1 cellular context compared by ENCODE assay signal in the genomic region with DNA sequence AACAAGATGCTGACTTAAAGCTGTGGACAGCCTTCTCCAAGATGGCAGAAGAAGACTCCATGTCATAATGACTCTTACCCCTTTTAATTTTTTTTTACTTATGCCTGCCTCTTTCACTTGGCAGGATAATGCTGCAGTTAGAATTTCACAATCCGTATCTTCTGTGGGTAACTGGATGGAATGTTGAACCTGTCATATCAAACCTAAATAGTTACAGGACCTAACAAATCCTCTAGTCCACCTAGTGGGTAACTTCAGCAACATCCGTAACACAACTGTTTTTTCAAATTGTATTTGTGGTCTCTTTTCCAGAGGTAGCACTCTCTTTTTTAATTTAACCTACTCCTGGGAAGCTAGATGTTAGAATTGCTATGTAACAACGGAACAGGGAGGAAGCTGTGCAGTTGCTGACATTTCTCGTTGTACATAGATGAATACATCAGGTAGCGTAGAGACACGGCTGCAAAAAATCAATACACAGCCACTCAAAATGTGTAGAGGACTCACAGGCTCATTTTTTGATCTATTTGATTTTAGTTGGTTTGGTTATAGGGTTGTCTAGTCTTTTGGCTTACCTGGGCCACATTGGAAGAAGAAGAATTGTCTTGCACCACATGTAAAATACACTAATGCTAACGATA.
TF ChIP-seq lines count a peak whose summit lies in the region.

No MANE protein-coding gene starts in this region.

TF ChIP-seq in WTC11, 78 proteins besides CTCF, POLR2A, EP300 and RAD21 (continued from another document):
- TF ChIP-seq, protein P1, sequence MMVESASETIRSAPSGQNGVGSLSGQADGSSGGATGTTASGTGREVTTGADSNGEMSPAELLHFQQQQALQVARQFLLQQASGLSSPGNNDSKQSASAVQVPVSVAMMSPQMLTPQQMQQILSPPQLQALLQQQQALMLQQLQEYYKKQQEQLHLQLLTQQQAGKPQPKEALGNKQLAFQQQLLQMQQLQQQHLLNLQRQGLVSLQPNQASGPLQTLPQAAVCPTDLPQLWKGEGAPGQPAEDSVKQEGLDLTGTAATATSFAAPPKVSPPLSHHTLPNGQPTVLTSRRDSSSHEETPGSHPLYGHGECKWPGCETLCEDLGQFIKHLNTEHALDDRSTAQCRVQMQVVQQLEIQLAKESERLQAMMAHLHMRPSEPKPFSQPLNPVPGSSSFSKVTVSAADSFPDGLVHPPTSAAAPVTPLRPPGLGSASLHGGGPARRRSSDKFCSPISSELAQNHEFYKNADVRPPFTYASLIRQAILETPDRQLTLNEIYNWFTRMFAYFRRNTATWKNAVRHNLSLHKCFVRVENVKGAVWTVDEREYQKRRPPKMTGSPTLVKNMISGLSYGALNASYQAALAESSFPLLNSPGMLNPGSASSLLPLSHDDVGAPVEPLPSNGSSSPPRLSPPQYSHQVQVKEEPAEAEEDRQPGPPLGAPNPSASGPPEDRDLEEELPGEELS (CRISPR knock-in tag; IDR thresholded peaks at IDR 0.05), result no peak
- TF ChIP-seq, protein P2, sequence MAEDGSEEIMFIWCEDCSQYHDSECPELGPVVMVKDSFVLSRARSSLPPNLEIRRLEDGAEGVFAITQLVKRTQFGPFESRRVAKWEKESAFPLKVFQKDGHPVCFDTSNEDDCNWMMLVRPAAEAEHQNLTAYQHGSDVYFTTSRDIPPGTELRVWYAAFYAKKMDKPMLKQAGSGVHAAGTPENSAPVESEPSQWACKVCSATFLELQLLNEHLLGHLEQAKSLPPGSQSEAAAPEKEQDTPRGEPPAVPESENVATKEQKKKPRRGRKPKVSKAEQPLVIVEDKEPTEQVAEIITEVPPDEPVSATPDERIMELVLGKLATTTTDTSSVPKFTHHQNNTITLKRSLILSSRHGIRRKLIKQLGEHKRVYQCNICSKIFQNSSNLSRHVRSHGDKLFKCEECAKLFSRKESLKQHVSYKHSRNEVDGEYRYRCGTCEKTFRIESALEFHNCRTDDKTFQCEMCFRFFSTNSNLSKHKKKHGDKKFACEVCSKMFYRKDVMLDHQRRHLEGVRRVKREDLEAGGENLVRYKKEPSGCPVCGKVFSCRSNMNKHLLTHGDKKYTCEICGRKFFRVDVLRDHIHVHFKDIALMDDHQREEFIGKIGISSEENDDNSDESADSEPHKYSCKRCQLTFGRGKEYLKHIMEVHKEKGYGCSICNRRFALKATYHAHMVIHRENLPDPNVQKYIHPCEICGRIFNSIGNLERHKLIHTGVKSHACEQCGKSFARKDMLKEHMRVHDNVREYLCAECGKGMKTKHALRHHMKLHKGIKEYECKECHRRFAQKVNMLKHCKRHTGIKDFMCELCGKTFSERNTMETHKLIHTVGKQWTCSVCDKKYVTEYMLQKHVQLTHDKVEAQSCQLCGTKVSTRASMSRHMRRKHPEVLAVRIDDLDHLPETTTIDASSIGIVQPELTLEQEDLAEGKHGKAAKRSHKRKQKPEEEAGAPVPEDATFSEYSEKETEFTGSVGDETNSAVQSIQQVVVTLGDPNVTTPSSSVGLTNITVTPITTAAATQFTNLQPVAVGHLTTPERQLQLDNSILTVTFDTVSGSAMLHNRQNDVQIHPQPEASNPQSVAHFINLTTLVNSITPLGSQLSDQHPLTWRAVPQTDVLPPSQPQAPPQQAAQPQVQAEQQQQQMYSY (CRISPR knock-in tag; IDR thresholded peaks at IDR 0.05), result no peak
- TF ChIP-seq, protein P3, sequence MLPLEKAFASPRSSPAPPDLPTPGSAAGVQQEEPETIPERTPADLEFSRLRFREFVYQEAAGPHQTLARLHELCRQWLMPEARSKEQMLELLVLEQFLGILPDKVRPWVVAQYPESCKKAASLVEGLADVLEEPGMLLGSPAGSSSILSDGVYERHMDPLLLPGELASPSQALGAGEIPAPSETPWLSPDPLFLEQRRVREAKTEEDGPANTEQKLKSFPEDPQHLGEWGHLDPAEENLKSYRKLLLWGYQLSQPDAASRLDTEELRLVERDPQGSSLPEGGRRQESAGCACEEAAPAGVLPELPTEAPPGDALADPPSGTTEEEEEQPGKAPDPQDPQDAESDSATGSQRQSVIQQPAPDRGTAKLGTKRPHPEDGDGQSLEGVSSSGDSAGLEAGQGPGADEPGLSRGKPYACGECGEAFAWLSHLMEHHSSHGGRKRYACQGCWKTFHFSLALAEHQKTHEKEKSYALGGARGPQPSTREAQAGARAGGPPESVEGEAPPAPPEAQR (CRISPR knock-in tag; IDR thresholded peaks at IDR 0.05), result no peak
- TF ChIP-seq, protein P4, sequence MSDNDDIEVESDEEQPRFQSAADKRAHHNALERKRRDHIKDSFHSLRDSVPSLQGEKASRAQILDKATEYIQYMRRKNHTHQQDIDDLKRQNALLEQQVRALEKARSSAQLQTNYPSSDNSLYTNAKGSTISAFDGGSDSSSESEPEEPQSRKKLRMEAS (CRISPR knock-in tag; IDR thresholded peaks at IDR 0.05), result no peak
- TF ChIP-seq, protein P5, sequence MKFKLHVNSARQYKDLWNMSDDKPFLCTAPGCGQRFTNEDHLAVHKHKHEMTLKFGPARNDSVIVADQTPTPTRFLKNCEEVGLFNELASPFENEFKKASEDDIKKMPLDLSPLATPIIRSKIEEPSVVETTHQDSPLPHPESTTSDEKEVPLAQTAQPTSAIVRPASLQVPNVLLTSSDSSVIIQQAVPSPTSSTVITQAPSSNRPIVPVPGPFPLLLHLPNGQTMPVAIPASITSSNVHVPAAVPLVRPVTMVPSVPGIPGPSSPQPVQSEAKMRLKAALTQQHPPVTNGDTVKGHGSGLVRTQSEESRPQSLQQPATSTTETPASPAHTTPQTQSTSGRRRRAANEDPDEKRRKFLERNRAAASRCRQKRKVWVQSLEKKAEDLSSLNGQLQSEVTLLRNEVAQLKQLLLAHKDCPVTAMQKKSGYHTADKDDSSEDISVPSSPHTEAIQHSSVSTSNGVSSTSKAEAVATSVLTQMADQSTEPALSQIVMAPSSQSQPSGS (CRISPR knock-in tag; IDR thresholded peaks at IDR 0.05; ENCODE audit: borderline replicate concordance, low read depth), result no peak
- TF ChIP-seq ZNF263 (CRISPR knock-in tag; IDR thresholded peaks at IDR 0.05; ENCODE audit: low read depth) (no peak), NFYB (CRISPR knock-in tag; conservative IDR thresholded peaks at IDR 0.05; ENCODE audit: low read depth) (no peak), ZNF138 (CRISPR knock-in tag; conservative IDR thresholded peaks at IDR 0.05) (no peak), NR1H2 (CRISPR knock-in tag; IDR thresholded peaks at IDR 0.05) (no peak), ZNF396 (CRISPR knock-in tag; IDR thresholded peaks at IDR 0.05; ENCODE audit: borderline replicate concordance) (no peak), NR2C2 (CRISPR knock-in tag; IDR thresholded peaks at IDR 0.05) (no peak)
- TF ChIP-seq, protein P6, sequence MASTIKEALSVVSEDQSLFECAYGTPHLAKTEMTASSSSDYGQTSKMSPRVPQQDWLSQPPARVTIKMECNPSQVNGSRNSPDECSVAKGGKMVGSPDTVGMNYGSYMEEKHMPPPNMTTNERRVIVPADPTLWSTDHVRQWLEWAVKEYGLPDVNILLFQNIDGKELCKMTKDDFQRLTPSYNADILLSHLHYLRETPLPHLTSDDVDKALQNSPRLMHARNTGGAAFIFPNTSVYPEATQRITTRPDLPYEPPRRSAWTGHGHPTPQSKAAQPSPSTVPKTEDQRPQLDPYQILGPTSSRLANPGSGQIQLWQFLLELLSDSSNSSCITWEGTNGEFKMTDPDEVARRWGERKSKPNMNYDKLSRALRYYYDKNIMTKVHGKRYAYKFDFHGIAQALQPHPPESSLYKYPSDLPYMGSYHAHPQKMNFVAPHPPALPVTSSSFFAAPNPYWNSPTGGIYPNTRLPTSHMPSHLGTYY (CRISPR knock-in tag; IDR thresholded peaks at IDR 0.05), result no peak
